ENCODE assay signal across 11 cellular contexts in the genomic region with DNA sequence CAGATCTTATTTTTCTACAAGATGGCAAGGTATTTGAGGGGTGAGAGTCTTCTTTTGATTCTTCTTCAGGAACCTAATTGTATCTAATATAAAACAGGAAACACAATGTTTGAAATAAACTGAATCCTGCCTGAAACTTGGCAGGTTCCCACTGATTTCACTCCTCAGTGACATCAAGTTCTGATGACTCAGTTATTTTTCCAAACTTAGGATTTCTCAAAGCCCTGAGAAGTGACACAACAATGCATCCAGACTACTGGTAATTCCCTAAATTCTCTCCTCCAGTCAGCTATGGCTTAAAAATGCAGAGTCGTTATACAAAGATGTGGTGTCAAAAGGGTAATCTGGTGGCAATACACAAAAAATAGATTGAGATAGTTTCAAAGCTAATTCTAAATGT.
A peak's percentile ranks its signal among the peaks of the same experiment; 100 is the strongest.
DNase-seq lines count a peak whose midpoint lies in the region; ATAC-seq, FAIRE-seq and TF ChIP-seq lines count a peak whose summit lies in the region.
"Had no signal": no experiment of that assay in that cellular context is flagged by ENCODE, and none has a peak within 500 bp of the region (broad histone marks: within the 10 kb centered on the region; RNA-seq: fewer than 3 reads in every experiment).

No MANE protein-coding gene starts in this region.

- in situ Hi-C loops in KBM-7 (cut with MboI; ENCODE audit: low pct_unique_long_range_greater_than_20kb, low sequenced_read_pairs): no loop called here

- no peaks in the 10 kb centered on the region for H3K79me2 ChIP-seq in astrocyte (ENCODE audit: insufficient read depth, low read length)

- H3K4me2 ChIP-seq in astrocyte (ENCODE audit: low read length): peak overlapping the region; percentile 31

- no peaks in the 10 kb centered on the region for H3K36me3 ChIP-seq in astrocyte (ENCODE audit: insufficient read depth, low read length)

- FAIRE-seq in astrocyte (lab: Jason Lieb, UNC): no peak

- H3K9me3 Mint-ChIP-seq in astrocyte (ENCODE audit: unreplicated experiment): no peaks in the 10 kb centered on the region
- H3K9me3 Mint-ChIP-seq: H9 had no signal

- ATAC-seq in HG02763 (IDR thresholded peaks at IDR 0.05; ENCODE audit: unreplicated experiment): no peak

- DNase-seq in GM03348 (ENCODE audit: low spot score) (peak; percentile 70), astrocyte (ENCODE audit: low read depth) (peak; percentile 85), foreskin fibroblast (peak; percentile 55 to 84), retinal pigment epithelial cell (ENCODE audit: low read depth) (peak; percentile 46), KBM-7 (no peak), T1000 (lab: John Stamatoyannopoulos, UW) (no peak), DMS 273 treated with DMSO at 0.1 percent for 48 hours (lab: John Stamatoyannopoulos, UW) (no peak)
- DNase-seq: central memory CD4-positive, alpha-beta T cell; H9; NCI-H2081 treated with DMSO at 0.1 percent for 48 hours had no signal

- H3K36me3 Mint-ChIP-seq in astrocyte (ENCODE audit: low read depth, unreplicated experiment): peaks cover 8% of the 10 kb centered on the region

- no peak overlapping the region for H3K4me3 ChIP-seq in astrocyte (ENCODE audit: insufficient read depth, low read depth, low read length)
- no peak overlapping the region for H3K4me3 ChIP-seq in foreskin fibroblast (ENCODE audit: low read depth in 1 of 2, low read length in 2 of 2)
- H3K4me3 ChIP-seq in retinal pigment epithelial cell (ENCODE audit: low read length): no peak overlapping the region

- H3K27me3 ChIP-seq in astrocyte (ENCODE audit: insufficient read depth, low read length): no peaks in the 10 kb centered on the region

- H3K9me3 ChIP-seq in astrocyte (ENCODE audit: insufficient read depth, low read depth, low read length): no peaks in the 10 kb centered on the region

- H3K27me3 Mint-ChIP-seq in astrocyte (ENCODE audit: low read depth, unreplicated experiment): no peaks in the 10 kb centered on the region

- no peaks in the 10 kb centered on the region for H4K20me1 ChIP-seq in astrocyte (ENCODE audit: insufficient read depth, low read length)

- TF ChIP-seq CTCF in astrocyte (IDR thresholded peaks at IDR 0.05; ENCODE audit: insufficient read depth, low read depth, low read length) (no peak), foreskin fibroblast (IDR thresholded peaks at IDR 0.05; ENCODE audit: low read depth, low read length) (no peak), retinal pigment epithelial cell (conservative IDR thresholded peaks at IDR 0.05; ENCODE audit: low read depth, low read length) (no peak)

- no peak overlapping the region for H3K4me3 Mint-ChIP-seq in astrocyte (ENCODE audit: unreplicated experiment)
- H3K4me3 Mint-ChIP-seq: H9 had no signal

- no peak overlapping the region for H3K27ac ChIP-seq in astrocyte (ENCODE audit: low read depth, low read length)

- H3K4me1 Mint-ChIP-seq in astrocyte (ENCODE audit: low read depth, unreplicated experiment): peaks cover 27% of the 10 kb centered on the region

- no peak overlapping the region for H2AFZ ChIP-seq in astrocyte (ENCODE audit: low read depth, low read length)

- no peak overlapping the region for H3K9ac ChIP-seq in astrocyte (ENCODE audit: low read length)

- H3K4me1 ChIP-seq in astrocyte (ENCODE audit: insufficient read depth, low read length): peaks cover 9% of the 10 kb centered on the region

- H3K27ac Mint-ChIP-seq in astrocyte (ENCODE audit: unreplicated experiment): peak overlapping the region; percentile 83

Comparison
In these comparisons a context has a peak if more than half of its experiments do, and no peak if none do; other contexts are left out.
1. DNase-seq: peak in GM03348 (single experiment), astrocyte (single experiment), foreskin fibroblast (2 of 2) and retinal pigment epithelial cell (single experiment); none in KBM-7 (single experiment), T1000 (single experiment) and DMS 273 treated with DMSO at 0.1 percent for 48 hours (single experiment).